In the genomic region with DNA sequence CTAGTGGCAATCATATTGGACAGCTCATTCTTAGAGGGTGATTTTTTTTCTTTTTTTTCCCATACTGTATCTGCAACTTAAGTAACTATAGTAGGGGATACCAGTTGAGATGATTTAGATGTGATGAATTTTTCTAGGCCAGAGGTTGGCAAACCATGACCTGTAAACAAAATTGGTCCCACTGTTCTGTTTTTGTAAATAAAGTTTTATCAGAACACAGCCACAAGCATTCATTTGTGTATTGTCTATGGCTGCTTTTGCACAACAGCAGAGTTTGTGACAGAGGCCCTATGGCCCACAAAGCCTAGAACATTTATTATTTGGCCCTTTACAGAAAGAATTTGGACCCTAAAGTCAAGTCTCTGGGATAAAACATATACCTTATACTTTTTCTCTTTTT, we compare ENCODE assay signal across 2 cellular contexts.
TF ChIP-seq lines count a peak whose summit lies in the region.

No MANE protein-coding gene starts in this region.

TF ChIP-seq in HepG2, 621 proteins besides CTCF, POLR2A, EP300 and RAD21 (continues in another document):
- no peak for TF ChIP-seq GABPB1 (CRISPR knock-in tag; IDR thresholded peaks at IDR 0.05)
- TF ChIP-seq ZBTB40 (IDR thresholded peaks at IDR 0.05) = peak; percentile 63
- peak; percentile 95; the same call in 1 of the 2 replicates for TF ChIP-seq ZBTB40 (CRISPR knock-in tag; IDR thresholded peaks at IDR 0.05)
- no peak for TF ChIP-seq ZNF782 (CRISPR knock-in tag; IDR thresholded peaks at IDR 0.05; ENCODE audit: borderline replicate concordance)
- no peak for TF ChIP-seq LRRFIP1 (CRISPR knock-in tag; conservative IDR thresholded peaks at IDR 0.05)

TF ChIP-seq in K562, 482 proteins besides CTCF, POLR2A, EP300 and RAD21:
- peak; percentile 90 for TF ChIP-seq ZBTB40 (IDR thresholded peaks at IDR 0.05)
- peak; percentile 50; the same call in 1 of the 2 replicates for TF ChIP-seq ZBTB40 (CRISPR knock-in tag; IDR thresholded peaks at IDR 0.05)
- TF ChIP-seq RBBP5 (IDR thresholded peaks at IDR 0.05; ENCODE audit: borderline replicate concordance, insufficient read depth, low read length, poor library complexity, severe bottlenecking) = no peak
